19 cellular contexts compared by ENCODE assay signal in genomic region chr12:110756611-110757010, GRCh38.
"Had no signal": no experiment of that assay in that cellular context is flagged by ENCODE, and none has a peak within 500 bp of the region (broad histone marks: within the 10 kb centered on the region; RNA-seq: fewer than 3 reads in every experiment).

No MANE protein-coding gene starts in this region.

- H3K27ac Mint-ChIP-seq: activated naive CD4-positive, alpha-beta T cell treated with anti-CD3 and anti-CD28 coated beads, Interleukin-2, amount 50 U/mL, for 72 hours; activated T-cell treated with anti-CD3 and anti-CD28 coated beads, Interleukin-2, amount 50 U/mL, for 72 hours; neural progenitor cell; T-helper 2 cell treated with Interferon-gamma antibody and Interleukin-4, amounts not matched to agents 5 μg/mL and 100 μg/mL, for 36 hours had no signal

- H3K36me3 ChIP-seq: adrenal gland, cardiac muscle cell, left ventricle myocardium inferior, neural progenitor cell, prostate gland, right atrium auricular region, transverse colon had no signal

- ATAC-seq: activated naive CD4-positive, alpha-beta T cell treated with anti-CD3 and anti-CD28 coated beads, Interleukin-2, amount 50 U/mL, for 72 hours; activated T-cell treated with anti-CD3 and anti-CD28 coated beads, Interleukin-2, amount 50 U/mL, for 72 hours; stimulated activated naive CD8-positive, alpha-beta T cell treated with anti-CD3 and anti-CD28 coated beads, Interleukin-15, Interleukin-2, amounts not matched to agents 100 U/mL and 50 U/mL, for 24 hours had no signal

- H3K4me1 ChIP-seq: adrenal gland, neural progenitor cell, prostate gland, right atrium auricular region had no signal

- FAIRE-seq: colon, frontal cortex, kidney, TTC549 had no signal

- H3K4me3 ChIP-seq: adrenal gland, cardiac muscle cell, dorsolateral prefrontal cortex, left ventricle myocardium inferior, neural progenitor cell, prostate gland, right atrium auricular region, transverse colon had no signal

- H3K9ac ChIP-seq: neural progenitor cell had no signal

- DNase-seq: activated CD4-positive, alpha-beta T cell treated with anti-CD3 and anti-CD28 coated beads, Interleukin-2, amount 50 U/mL, for 4 hours; activated effector memory CD4-positive, alpha-beta T cell treated with anti-CD3 and anti-CD28 coated beads, Interleukin-2, amount 50 U/mL, for 16 hours; activated T-cell treated with anti-CD3 and anti-CD28 coated beads, Interleukin-2, amount 50 U/mL, for 72 hours; adrenal gland; dorsolateral prefrontal cortex; hypothalamus; kidney; left ventricle myocardium inferior; stimulated activated naive CD8-positive, alpha-beta T cell treated with anti-CD3 and anti-CD28 coated beads, Interleukin-15, Interleukin-2, amounts not matched to agents 100 U/mL and 50 U/mL, for 24 hours; transverse colon had no signal

- H3K4me2 ChIP-seq: neural progenitor cell had no signal

- H3K36me3 Mint-ChIP-seq: activated naive CD4-positive, alpha-beta T cell treated with anti-CD3 and anti-CD28 coated beads, Interleukin-2, amount 50 U/mL, for 72 hours; neural progenitor cell had no signal

- H3K9me3 Mint-ChIP-seq: activated naive CD4-positive, alpha-beta T cell treated with anti-CD3 and anti-CD28 coated beads, Interleukin-2, amount 50 U/mL, for 72 hours; activated T-cell treated with anti-CD3 and anti-CD28 coated beads, Interleukin-2, amount 50 U/mL, for 72 hours; neural progenitor cell; T-helper 2 cell treated with Interferon-gamma antibody and Interleukin-4, amounts not matched to agents 5 μg/mL and 100 μg/mL, for 36 hours had no signal

- H3K27me3 ChIP-seq: adrenal gland, cardiac muscle cell, dorsolateral prefrontal cortex, neural progenitor cell, right atrium auricular region, transverse colon had no signal

- H3K27ac ChIP-seq: adrenal gland, cardiac muscle cell, dorsolateral prefrontal cortex, left ventricle myocardium inferior, neural progenitor cell, prostate gland, right atrium auricular region, transverse colon had no signal

- H3K4me3 Mint-ChIP-seq: activated T-cell treated with anti-CD3 and anti-CD28 coated beads, Interleukin-2, amount 50 U/mL, for 72 hours; neural progenitor cell; T-helper 2 cell treated with Interferon-gamma antibody and Interleukin-4, amounts not matched to agents 5 μg/mL and 100 μg/mL, for 36 hours had no signal

- H3K9me3 ChIP-seq: adrenal gland, left ventricle myocardium inferior, prostate gland, right atrium auricular region, transverse colon had no signal

- H2AFZ ChIP-seq: neural progenitor cell had no signal
